In genomic region chr6:127267742-127268588, GRCh38 we compare ENCODE assay signal across 8 cellular contexts. TPM values are rescaled to one million over a fixed set of nuclear protein-coding genes. Genes with fewer than 3 reads are reported as not detected.
DNase-seq lines count a peak whose midpoint lies in the region; FAIRE-seq and TF ChIP-seq lines count a peak whose summit lies in the region.

No MANE protein-coding gene starts in this region.

- no peaks in the 10 kb centered on the region for H3K9me3 ChIP-seq in HAP-1

- peak in 1 of 2 experiments; percentile 20 for DNase-seq in HAP-1 (ENCODE audit: low spot score in 2 of 2)
- no peak for DNase-seq in fibroblast of villous mesenchyme (ENCODE audit: low read depth)
- DNase-seq in retinal pigment epithelial cell (ENCODE audit: low read depth) = no peak
- no peak for DNase-seq in posterior vena cava (ENCODE audit: low spot score)
- no peak for DNase-seq in AG20443 (ENCODE audit: low spot score)
- no peak for DNase-seq in RCC 7860 (ENCODE audit: low spot score)

- H3K4me1 ChIP-seq in HAP-1 = peaks cover 12% of the 10 kb centered on the region

- no peak for FAIRE-seq in RCC 7860 (lab: Jason Lieb, UNC)

- H3K27me3 ChIP-seq in HAP-1 (ENCODE audit: low read depth) = no peaks in the 10 kb centered on the region; the same call in 1 of the 2 replicates

- no peak for TF ChIP-seq CTCF in C4-2B (conservative IDR thresholded peaks at IDR 0.05)
- TF ChIP-seq CTCF in fibroblast of villous mesenchyme (IDR thresholded peaks at IDR 0.05; ENCODE audit: insufficient read depth, low read depth, low read length) = no peak
- TF ChIP-seq CTCF in retinal pigment epithelial cell (conservative IDR thresholded peaks at IDR 0.05; ENCODE audit: low read depth, low read length) = no peak

- peak overlapping the region; percentile 100 for H3K4me3 Mint-ChIP-seq in T-helper 1 cell treated with Interleukin-12 subunit alpha and Interleukin-12 subunit beta and Interleukin-4 antibody, amounts not matched to agents 30 μg/mL and 1 μg/mL, for 36 hours

- peak overlapping the region; percentile 99 for H3K27ac Mint-ChIP-seq in T-helper 1 cell treated with Interleukin-12 subunit alpha and Interleukin-12 subunit beta and Interleukin-4 antibody, amounts not matched to agents 30 μg/mL and 1 μg/mL, for 36 hours

- peaks cover 37% of the 10 kb centered on the region for H3K4me1 Mint-ChIP-seq in T-helper 1 cell treated with Interleukin-12 subunit alpha and Interleukin-12 subunit beta and Interleukin-4 antibody, amounts not matched to agents 30 μg/mL and 1 μg/mL, for 36 hours (ENCODE audit: low read depth)

- H3K4me3 ChIP-seq in HAP-1 (peak overlapping the region; percentile 82), fibroblast of villous mesenchyme (ENCODE audit: low read depth, low read length) (peak overlapping the region; percentile 85), retinal pigment epithelial cell (ENCODE audit: low read length) (peak overlapping the region; percentile 93)

- in situ Hi-C loops in HAP-1 (cut with MboI; ENCODE audit: low sequenced_read_pairs) = no loop called here

- H3K27ac ChIP-seq in C4-2B = peak overlapping the region; percentile 96

- intact Hi-C loops in posterior vena cava (cut with DNase I) = no loop called here

- H3K27me3 Mint-ChIP-seq in T-helper 1 cell treated with Interleukin-12 subunit alpha and Interleukin-12 subunit beta and Interleukin-4 antibody, amounts not matched to agents 30 μg/mL and 1 μg/mL, for 36 hours (ENCODE audit: low read depth) = peaks cover 26% of the 10 kb centered on the region

- H3K36me3 Mint-ChIP-seq in T-helper 1 cell treated with Interleukin-12 subunit alpha and Interleukin-12 subunit beta and Interleukin-4 antibody, amounts not matched to agents 30 μg/mL and 1 μg/mL, for 36 hours (ENCODE audit: low read depth) = peaks cover 9% of the 10 kb centered on the region

- no peaks in the 10 kb centered on the region for H3K36me3 ChIP-seq in HAP-1 (replicated peaks)

- no peaks in the 10 kb centered on the region for H3K9me3 Mint-ChIP-seq in T-helper 1 cell treated with Interleukin-12 subunit alpha and Interleukin-12 subunit beta and Interleukin-4 antibody, amounts not matched to agents 30 μg/mL and 1 μg/mL, for 36 hours

RNA-seq across cellular contexts. Expression of gene RNF146, which starts 1.3 kb away (rescaled TPM):
- total RNA-seq in fibroblast of villous mesenchyme (45.7 and 58.7 TPM in 2 replicates), posterior vena cava (10 to 100 TPM; 46.7 to 56.8 TPM)
